ENCODE assay signal across 10 cellular contexts in the genomic region with DNA sequence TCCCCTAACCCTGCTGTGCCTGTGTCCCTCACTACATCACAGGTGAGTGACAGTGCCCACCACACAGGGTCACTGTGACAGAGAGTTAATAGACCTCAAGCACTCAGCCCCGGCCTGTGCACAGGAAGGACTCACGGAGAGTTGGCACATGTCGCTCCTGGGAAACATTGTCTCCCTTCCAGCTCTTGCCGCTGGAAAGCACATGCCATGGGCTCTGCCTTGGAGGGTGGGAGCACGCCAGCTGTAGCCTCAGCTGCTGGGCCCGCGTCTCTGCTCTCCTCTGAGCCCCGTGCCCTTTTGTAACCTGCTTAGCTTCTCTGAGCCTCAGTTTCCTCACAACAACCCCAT. TPM values are rescaled to one million over a fixed set of nuclear protein-coding genes. Genes with fewer than 3 reads are reported as not detected.
DNase-seq lines count a peak whose midpoint lies in the region; ATAC-seq and TF ChIP-seq lines count a peak whose summit lies in the region.
"Had no signal": no experiment of that assay in that cellular context is flagged by ENCODE, and none has a peak within 500 bp of the region (broad histone marks: within the 10 kb centered on the region; RNA-seq: fewer than 3 reads in every experiment).

No MANE protein-coding gene starts in this region.

- TF ChIP-seq CTCF in C4-2B (conservative IDR thresholded peaks at IDR 0.05) (no peak), Panc1 (IDR thresholded peaks at IDR 0.05) (no peak), foreskin fibroblast (IDR thresholded peaks at IDR 0.05; ENCODE audit: low read depth, low read length) (no peak)

- no peak overlapping the region for H3K9ac ChIP-seq in neuronal stem cell (ENCODE audit: low read depth, low read length, poor library complexity)

- POLR2A ChIA-PET in Panc1 (lab: Charles Lee): interaction anchor here (0.5 to 0.7 kb wide), 2 partner anchors 95 to 357 kb away, joined by 3 to 4 read pairs; no protein-coding TSS in a partner anchor

- H3K4me3 ChIP-seq in Panc1 (ENCODE audit: low read depth in 2 of 2, low read length in 2 of 2): peak overlapping the region; percentile 53 to 74
- H3K4me3 ChIP-seq in foreskin fibroblast (ENCODE audit: low read depth in 1 of 2, low read length in 2 of 2): peak overlapping the region; percentile 54 to 64
- H3K4me3 ChIP-seq in neuronal stem cell (ENCODE audit: low read length in 2 of 2): no peak overlapping the region

- H3K4ac ChIP-seq in neuronal stem cell (ENCODE audit: low read length): no peak overlapping the region

- no TSS peak for BruUV-seq in Panc1 (replicated peaks; lab: Mats Ljungman, UMichigan)

- H3K4me1 ChIP-seq in Panc1 (ENCODE audit: control insufficient read depth, insufficient read depth, low read length) (peaks cover 38% of the 10 kb centered on the region), neuronal stem cell (ENCODE audit: control insufficient read depth in 2 of 2, insufficient read depth in 1 of 2, low read depth in 1 of 2, low read length in 2 of 2) (peaks cover 3 to 15% of the 10 kb centered on the region in 2 donors)

- H2AK5ac ChIP-seq in neuronal stem cell (ENCODE audit: low read depth, low read length): peak overlapping the region; percentile 86

- peak overlapping the region; percentile 86 for H2AFZ ChIP-seq in neuronal stem cell (ENCODE audit: low read length)

- DNase-seq in Panc1 (ENCODE audit: low read depth, low spot score): no peak
- DNase-seq in foreskin fibroblast: peak in 1 of 2 donors; percentile 34
- DNase-seq in neuronal stem cell (ENCODE audit: low spot score): no peak
- no peak for DNase-seq in stimulated activated CD4-positive, alpha-beta T cell treated with anti-CD3 and anti-CD28 coated beads, Interleukin-15, amount 100 ng/mL, for 24 hours
- no peak for DNase-seq in DMS 273 treated with DMSO at 0.1 percent for 48 hours (lab: John Stamatoyannopoulos, UW)
- no peak for DNase-seq in CD1c-positive myeloid dendritic cell (ENCODE audit: extremely low spot score)
- DNase-seq: GDM1, islet precursor cell had no signal

- H3K14ac ChIP-seq in neuronal stem cell (ENCODE audit: low read length): peak overlapping the region; percentile 14

- no peak overlapping the region for H3K4me2 ChIP-seq in neuronal stem cell (ENCODE audit: insufficient read depth, low read length, poor library complexity, severe bottlenecking)

- in situ Hi-C loops in Panc1 (cut with HindIII; ENCODE audit: low pct_unique_long_range_greater_than_20kb, low sequenced_read_pairs): no loop called here

- H3K9me3 ChIP-seq in Panc1 (ENCODE audit: control insufficient read depth, insufficient read depth, low read depth, low read length) (no peaks in the 10 kb centered on the region), neuronal stem cell (replicated peaks in 1 of 2; ENCODE audit: control insufficient read depth in 2 of 2, insufficient read depth in 1 of 2, low read depth in 1 of 2, low read length in 2 of 2) (no peaks in the 10 kb centered on the region)

- peak overlapping the region; percentile 80 for H3K27ac ChIP-seq in C4-2B
- peak overlapping the region; percentile 75 for H3K27ac ChIP-seq in Panc1 (ENCODE audit: low read length)
- no peak overlapping the region for H3K27ac ChIP-seq in neuronal stem cell (replicated peaks; ENCODE audit: low read length)

- peak overlapping the region; percentile 56 for H2BK120ac ChIP-seq in neuronal stem cell (ENCODE audit: low read depth, low read length)

- CTCF ChIA-PET in Panc1 (lab: Charles Lee): no interaction called here

- no CpG with 5 or more reads among the region's 8 CpGs for WGBS in neuronal stem cell (ENCODE audit: extremely low coverage in 2 of 2, insufficient read length in 2 of 2, insufficient replicate concordance in 1 of 2), 2 donors

- H3K27me3 ChIP-seq in Panc1 (ENCODE audit: control insufficient read depth, insufficient read depth, low read length) (no peaks in the 10 kb centered on the region), neuronal stem cell (ENCODE audit: control insufficient read depth in 3 of 3, insufficient read depth in 3 of 3, low read depth in 1 of 3, low read length in 3 of 3) (peaks cover 0 to 49% (median 9%) of the 10 kb centered on the region in 3 experiments)

- H3K79me1 ChIP-seq in neuronal stem cell (ENCODE audit: low read depth, low read length): no peaks in the 10 kb centered on the region

- peak overlapping the region; percentile 62 for H2BK15ac ChIP-seq in neuronal stem cell (ENCODE audit: low read length)

- H4K91ac ChIP-seq in neuronal stem cell (ENCODE audit: low read depth, low read length, poor library complexity): no peak overlapping the region

- no peak overlapping the region for H4K8ac ChIP-seq in neuronal stem cell (ENCODE audit: low read depth, low read length)

- H3K36me3 ChIP-seq in Panc1 (ENCODE audit: control insufficient read depth, insufficient read depth, low read length) (no peaks in the 10 kb centered on the region), neuronal stem cell (replicated peaks in 1 of 2; ENCODE audit: control insufficient read depth in 2 of 2, insufficient read depth in 2 of 2, low read length in 2 of 2) (no peaks in the 10 kb centered on the region)

- intact Hi-C loops in Panc1 (cut with micrococcal nuclease; ENCODE audit: unreplicated experiment): no loop called here

- no peak overlapping the region for H2BK12ac ChIP-seq in neuronal stem cell (ENCODE audit: low read length)

- H2BK5ac ChIP-seq in neuronal stem cell (ENCODE audit: low read length): peak overlapping the region; percentile 39

- H3K23ac ChIP-seq in neuronal stem cell (ENCODE audit: low read depth, low read length, poor library complexity): peak overlapping the region; percentile 77

- peak; percentile 6 for ATAC-seq in Panc1
- ATAC-seq in HG03159 (IDR thresholded peaks at IDR 0.05; ENCODE audit: unreplicated experiment): no peak

- no peak overlapping the region for H3K18ac ChIP-seq in neuronal stem cell (ENCODE audit: low read length)

RNA-seq across cellular contexts. Expression of gene RHOD, which starts 0.7 kb away (rescaled TPM):
- 33.5 TPM for total RNA-seq in Panc1 (2021; ENCODE audit: unreplicated experiment)
- 65.9 TPM for polyA plus RNA-seq in Panc1 (2012; ENCODE audit: insufficient read length)
- 6.5 TPM for polyA plus RNA-seq in neuronal stem cell (2013, experiment 1 of 2)
- polyA plus RNA-seq in neuronal stem cell (2013, experiment 2 of 2): 6.2 TPM

RNA-seq across cellular contexts. Expression of gene SYT12, which starts 34.5 kb away (rescaled TPM):
- total RNA-seq in Panc1 (2021; ENCODE audit: unreplicated experiment): 0.62 TPM
- polyA plus RNA-seq in Panc1 (2012; ENCODE audit: insufficient read length): 0.64 TPM
- 0.33 TPM for polyA plus RNA-seq in neuronal stem cell (2013, experiment 1 of 2)
- polyA plus RNA-seq in neuronal stem cell (2013, experiment 2 of 2): 0.33 TPM

Comparison
In these comparisons a context has a peak if more than half of its experiments do, and no peak if none do; other contexts are left out.
1. H3K4me3 ChIP-seq: peak in Panc1 (2 of 2) and foreskin fibroblast (2 of 2); none in neuronal stem cell (0 of 2).